ENCODE assay signal across 12 cellular contexts in genomic region chr9:86303316-86303975, GRCh38. TPM values are rescaled to one million over a fixed set of nuclear protein-coding genes. Genes with fewer than 3 reads are reported as not detected.
DNase-seq lines count a peak whose midpoint lies in the region; ATAC-seq, FAIRE-seq and TF ChIP-seq lines count a peak whose summit lies in the region.
"Had no signal": no experiment of that assay in that cellular context is flagged by ENCODE, and none has a peak within 500 bp of the region (broad histone marks: within the 10 kb centered on the region; RNA-seq: fewer than 3 reads in every experiment).

No MANE protein-coding gene starts in this region.

- in situ Hi-C loops in K562 (cut with MboI) = loop anchor here (5.0 kb wide), 1 partner anchor 34 kb away; no protein-coding TSS in a partner anchor

- whole genome bisulfite sequencing in K562 (ENCODE audit: insufficient coverage, low coverage, missing lambda C conversion rate) = 76% methylated on average over 4 of the region's 4 CpGs

- H3K4me3 Mint-ChIP-seq in GM23338 = peak overlapping the region; percentile 10; the same call in 1 of the 3 replicates
- no peak overlapping the region for H3K4me3 Mint-ChIP-seq in natural killer cell treated with Interleukin-12 subunit alpha and Interleukin-12 subunit beta and Interleukin-15 and Interleukin-18, amount 100 ng/mL, for 72 hours

- peaks cover 20% of the 10 kb centered on the region for H3K4me1 Mint-ChIP-seq in GM23338
- H3K4me1 Mint-ChIP-seq in natural killer cell treated with Interleukin-12 subunit alpha and Interleukin-12 subunit beta and Interleukin-15 and Interleukin-18, amount 100 ng/mL, for 72 hours (ENCODE audit: low read depth in 2 of 2) = peaks cover 11 to 16% of the 10 kb centered on the region in 2 donors

- no peaks in the 10 kb centered on the region for H3K9me3 ChIP-seq in K562 (replicated peaks; ENCODE audit: control insufficient read depth, insufficient read depth, low read depth, low read length)
- no peaks in the 10 kb centered on the region for H3K9me3 ChIP-seq in vagina
- H3K9me3 ChIP-seq: gastrocnemius medialis, ovary had no signal

- ATAC-seq in GM23338 = peak; percentile 93
- ATAC-seq in K562 = no peak
- ATAC-seq in natural killer cell treated with Interleukin-12 subunit alpha and Interleukin-12 subunit beta and Interleukin-15 and Interleukin-18, amount 100 ng/mL, for 72 hours = peak in 1 of 2 donors; percentile 68
- ATAC-seq in HG03460 (IDR thresholded peaks at IDR 0.05; ENCODE audit: unreplicated experiment) = no peak
- ATAC-seq: gastrocnemius medialis had no signal

- no peaks in the 10 kb centered on the region for H3K27me3 Mint-ChIP-seq in GM23338 (ENCODE audit: insufficient read depth, low read depth, poor library complexity)
- no peaks in the 10 kb centered on the region for H3K27me3 Mint-ChIP-seq in natural killer cell treated with Interleukin-12 subunit alpha and Interleukin-12 subunit beta and Interleukin-15 and Interleukin-18, amount 100 ng/mL, for 72 hours

- no peak overlapping the region for H3K9ac ChIP-seq in K562 (ENCODE audit: insufficient read depth in 1 of 2, low read depth in 2 of 2, low read length in 2 of 2)

- no peaks in the 10 kb centered on the region for H3K9me1 ChIP-seq in K562 (ENCODE audit: control insufficient read depth, insufficient read depth, low read length)

- no peaks in the 10 kb centered on the region for H3K9me3 Mint-ChIP-seq in GM23338
- no peaks in the 10 kb centered on the region for H3K9me3 Mint-ChIP-seq in natural killer cell treated with Interleukin-12 subunit alpha and Interleukin-12 subunit beta and Interleukin-15 and Interleukin-18, amount 100 ng/mL, for 72 hours

- H3K27me3 ChIP-seq in GM23338 (ENCODE audit: insufficient read depth) (no peaks in the 10 kb centered on the region), K562 (ENCODE audit: control insufficient read depth in 2 of 2, insufficient read depth in 2 of 2, low read length in 2 of 2) (no peaks in the 10 kb centered on the region), vagina (no peaks in the 10 kb centered on the region)
- H3K27me3 ChIP-seq: gastrocnemius medialis, ovary had no signal

- H4K20me1 ChIP-seq in GM23338 (replicated peaks; ENCODE audit: insufficient read depth) (no peaks in the 10 kb centered on the region), K562 (replicated peaks; ENCODE audit: control insufficient read depth, insufficient read depth, low read length) (no peaks in the 10 kb centered on the region)

- peaks cover 44% of the 10 kb centered on the region for H3K36me3 Mint-ChIP-seq in GM23338 (ENCODE audit: low read depth)
- peaks cover 41% of the 10 kb centered on the region for H3K36me3 Mint-ChIP-seq in natural killer cell treated with Interleukin-12 subunit alpha and Interleukin-12 subunit beta and Interleukin-15 and Interleukin-18, amount 100 ng/mL, for 72 hours

- DNase-seq in GM23338 (ENCODE audit: low spot score) = peak; percentile 74
- DNase-seq in T follicular helper cell (ENCODE audit: low read depth) = peak; percentile 21
- DNase-seq in K562 (ENCODE audit: extremely low read depth in 1 of 4, low spot score in 3 of 4) = peak; percentile 7 to 12 (median 10)
- DNase-seq in natural killer cell treated with Interleukin-12 subunit alpha and Interleukin-12 subunit beta and Interleukin-15 and Interleukin-18, amount 100 ng/mL, for 72 hours (ENCODE audit: low spot score) = no peak
- no peak for DNase-seq in NCI-H748 (lab: John Stamatoyannopoulos, UW; ENCODE audit: unreplicated experiment)
- DNase-seq in NCI-H2196 treated with DMSO at 0.1 percent for 48 hours (lab: John Stamatoyannopoulos, UW; ENCODE audit: unreplicated experiment) = no peak
- no peak for DNase-seq in vagina (ENCODE audit: extremely low spot score in 2 of 2)
- DNase-seq: DMS 273 treated with DMSO at 0.1 percent for 48 hours, gastrocnemius medialis, ovary, substantia nigra had no signal

- TF ChIP-seq EP300 in K562 (IDR thresholded peaks at IDR 0.05; ENCODE audit: low read length) = no peak

- CTCF ChIA-PET in K562 (lab: Yijun Ruan, JAX; ENCODE audit: low intra/inter-chr PET ratio) = no interaction called here

- H3K79me2 ChIP-seq in GM23338 (replicated peaks; ENCODE audit: insufficient read depth) (no peaks in the 10 kb centered on the region), K562 (ENCODE audit: control insufficient read depth, insufficient read depth, low read length) (no peaks in the 10 kb centered on the region)

- H3K4me3 ChIP-seq in GM23338 = no peak overlapping the region
- no peak overlapping the region for H3K4me3 ChIP-seq in K562
- H3K4me3 ChIP-seq in vagina = no peak overlapping the region
- H3K4me3 ChIP-seq: gastrocnemius medialis, ovary had no signal

- TF ChIP-seq CTCF in GM23338 (conservative IDR thresholded peaks at IDR 0.05; ENCODE audit: low read depth in 2 of 2) (no peak), K562 (IDR thresholded peaks at IDR 0.05 in 2 of 3, conservative IDR thresholded peaks at IDR 0.05 in 1 of 3; ENCODE audit: insufficient read depth in 2 of 3, low read depth in 1 of 3, low read length in 3 of 3) (no peak), vagina (IDR thresholded peaks at IDR 0.05) (no peak)

- intact Hi-C loops in K562 (cut with micrococcal nuclease) (no loop called here), vagina (cut with DNase I) (no loop called here)

- peak overlapping the region; percentile 39 for H3K4me2 ChIP-seq in GM23338
- H3K4me2 ChIP-seq in K562 (ENCODE audit: insufficient read depth, low read length) = no peak overlapping the region

- POLR2A ChIA-PET in K562 (lab: Yijun Ruan, JAX) = no interaction called here

- no peaks in the 10 kb centered on the region for H3K9me2 ChIP-seq in GM23338 (ENCODE audit: insufficient read depth)

- no peak for FAIRE-seq in K562 (lab: Jason Lieb, UNC)

- H3K27ac ChIP-seq in GM23338 (ENCODE audit: low read depth) (peak overlapping the region; percentile 53; the same call in 1 of the 2 replicates), K562 (ENCODE audit: extremely low read depth, low read depth, low read length) (no peak overlapping the region), vagina (no peak overlapping the region)

- H3K4me1 ChIP-seq in GM23338 (ENCODE audit: insufficient read depth) (peaks cover 22% of the 10 kb centered on the region), K562 (replicated peaks in 1 of 2; ENCODE audit: control insufficient read depth in 2 of 2, insufficient read depth in 2 of 2, low read length in 2 of 2) (no peaks in the 10 kb centered on the region), vagina (no peaks in the 10 kb centered on the region)

- TF ChIP-seq POLR2A in K562 (conservative IDR thresholded peaks at IDR 0.05) = no peak
- no peak for TF ChIP-seq POLR2A in vagina (IDR thresholded peaks at IDR 0.05)

- H3K27ac Mint-ChIP-seq in GM23338 = peak overlapping the region; percentile 94
- H3K27ac Mint-ChIP-seq in natural killer cell treated with Interleukin-12 subunit alpha and Interleukin-12 subunit beta and Interleukin-15 and Interleukin-18, amount 100 ng/mL, for 72 hours = peak overlapping the region; percentile 53 to 75

- no peaks in the 10 kb centered on the region for H3F3A ChIP-seq in GM23338 (replicated peaks; ENCODE audit: low read depth)

- H2AFZ ChIP-seq in GM23338 (no peak overlapping the region), K562 (ENCODE audit: low read depth, low read length) (no peak overlapping the region)

- no peak for TF ChIP-seq RAD21 in K562 (CRISPR knock-in tag; conservative IDR thresholded peaks at IDR 0.05 in 1 of 2, IDR thresholded peaks at IDR 0.05 in 1 of 2)

- H3K36me3 ChIP-seq in GM23338 (ENCODE audit: insufficient read depth) (peaks cover 3% of the 10 kb centered on the region; the same call in 1 of the 2 replicates), K562 (ENCODE audit: control insufficient read depth, insufficient read depth, low read length) (peaks cover 80% of the 10 kb centered on the region), vagina (peaks cover 0 to 96% of the 10 kb centered on the region in 2 donors)
- H3K36me3 ChIP-seq: ovary had no signal

- no TSS peak for BruUV-seq in K562 (replicated peaks; lab: Mats Ljungman, UMichigan)

RNA-seq across cellular contexts. Expression of gene ISCA1, which starts 21.1 kb away (rescaled TPM):
- total RNA-seq in GM23338 (2014; rRNA removed; shearing (Covaris generic)) = 61.0 and 65.4 TPM in 2 replicates
- polyA plus RNA-seq in GM23338 (2016; fragmentation: Nextera tagmentation; extraction: Ambion mirVana) (43.7 and 54.9 TPM in 2 replicates), K562 (2011; rRNA removed) (18.2 and 26.4 TPM in 2 replicates), K562 (2014; fragmentation: Illumina TruSeq; extraction: Trizol) (22.2 and 26.3 TPM in 2 replicates), K562 (2014; fragmentation: Nextera tagmentation; extraction: Ambion mirVana) (10 to 100 TPM in 1 of 2 experiments, 1 to 10 TPM in 1; 6.5 to 11.1 TPM), K562 (2014; rRNA removed) (20.0 and 24.8 TPM in 2 replicates)
- 14.3 and 25.2 TPM in 2 replicates for total RNA-seq in K562 (2011; cell fraction: chromatin; rRNA removed; ENCODE audit: low replicate concordance)
- 11.4 and 11.5 TPM in 2 replicates for total RNA-seq in K562 (2011; cell fraction: nucleolus; rRNA removed)
- total RNA-seq in K562 (2011; cell fraction: nucleoplasm; rRNA removed) = 22.1 and 39.8 TPM in 2 replicates
- total RNA-seq in K562 (2014; rRNA removed) (15.7 and 20.8 TPM in 2 replicates), K562 (2014; rRNA removed; fragmentation: Illumina TruSeq; extraction: Trizol) (27.1 and 29.6 TPM in 2 replicates), K562 (2015; rRNA removed; fragmentation: Illumina TruSeq; extraction: Trizol) (21.8 and 24.0 TPM in 2 replicates), K562 (2021) (19.1 and 19.3 TPM in 2 replicates), vagina (20.4 TPM)
- 6.0 and 11.3 TPM in 2 replicates for polyA plus RNA-seq in K562 (2011; cell fraction: cytosol; rRNA removed)
- polyA plus RNA-seq in K562 (2011; cell fraction: nucleus; rRNA removed) = 8.1 and 9.6 TPM in 2 replicates
- polyA plus RNA-seq in K562 (2012) = 11.3 and 16.1 TPM in 2 replicates
- polyA minus RNA-seq in K562 (2011; rRNA and poly(A)+ RNA removed) = 12.7 and 15.2 TPM in 2 replicates
- polyA minus RNA-seq in K562 (2011; cell fraction: cytosol; rRNA and poly(A)+ RNA removed) = 5.5 and 6.0 TPM in 2 replicates
- 7.3 and 8.0 TPM in 2 replicates for polyA minus RNA-seq in K562 (2011; cell fraction: nucleus; rRNA and poly(A)+ RNA removed)
- 10 to 100 TPM; 18.9 to 20.9 TPM for total RNA-seq in natural killer cell treated with Interleukin-12 subunit alpha and Interleukin-12 subunit beta and Interleukin-15 and Interleukin-18, amount 100 ng/mL, for 72 hours

RNA-seq across cellular contexts. Expression of gene C9orf153, which starts 44.0 kb away (rescaled TPM):
- total RNA-seq in GM23338 (2014; rRNA removed; shearing (Covaris generic)) = 0.12 TPM in 1 of 2 replicates, not detected in the other
- 0.24 and 0.29 TPM in 2 replicates for polyA plus RNA-seq in GM23338 (2016; fragmentation: Nextera tagmentation; extraction: Ambion mirVana)
- 1.2 and 2.1 TPM in 2 replicates for total RNA-seq in K562 (2011; cell fraction: chromatin; rRNA removed; ENCODE audit: low replicate concordance)
- total RNA-seq in K562 (2011; cell fraction: nucleolus; rRNA removed) = 1.1 TPM in 1 of 2 replicates, not detected in the other
- total RNA-seq in K562 (2011; cell fraction: nucleoplasm; rRNA removed) = 1.3 and 3.9 TPM in 2 replicates
- total RNA-seq in K562 (2014; rRNA removed) = not detected in 2 replicates
- total RNA-seq in K562 (2014; rRNA removed; fragmentation: Illumina TruSeq; extraction: Trizol) = 0.15 TPM in 1 of 2 replicates, not detected in the other
- total RNA-seq in K562 (2015; rRNA removed; fragmentation: Illumina TruSeq; extraction: Trizol) = 0.07 and 0.11 TPM in 2 replicates
- not detected in 2 replicates for total RNA-seq in K562 (2021)
- polyA plus RNA-seq in K562 (2011; rRNA removed) = 0.08 and 0.12 TPM in 2 replicates
- 0.04 and 0.13 TPM in 2 replicates for polyA plus RNA-seq in K562 (2011; cell fraction: cytosol; rRNA removed)
- 0.07 and 0.30 TPM in 2 replicates for polyA plus RNA-seq in K562 (2011; cell fraction: nucleus; rRNA removed)
- polyA plus RNA-seq in K562 (2012) = 0.04 TPM in 1 of 2 replicates, not detected in the other
- not detected in 2 replicates for polyA plus RNA-seq in K562 (2014; fragmentation: Illumina TruSeq; extraction: Trizol)
- not detected for polyA plus RNA-seq in K562 (2014; fragmentation: Nextera tagmentation; extraction: Ambion mirVana)
- 1.2 TPM in 1 of 2 replicates, not detected in the other for polyA plus RNA-seq in K562 (2014; rRNA removed)
- 0.42 and 1.4 TPM in 2 replicates for polyA minus RNA-seq in K562 (2011; rRNA and poly(A)+ RNA removed)
- not detected in 2 replicates for polyA minus RNA-seq in K562 (2011; cell fraction: cytosol; rRNA and poly(A)+ RNA removed)
- 0.40 and 1.00 TPM in 2 replicates for polyA minus RNA-seq in K562 (2011; cell fraction: nucleus; rRNA and poly(A)+ RNA removed)
- under 1 TPM in 1 of 2 donors, not detected in 1; 0.43 TPM for total RNA-seq in natural killer cell treated with Interleukin-12 subunit alpha and Interleukin-12 subunit beta and Interleukin-15 and Interleukin-18, amount 100 ng/mL, for 72 hours
- not detected for total RNA-seq in vagina

RNA-seq across cellular contexts. Expression of gene TUT7, which starts 50.8 kb away (rescaled TPM):
- total RNA-seq in GM23338 (2014; rRNA removed; shearing (Covaris generic)) = 23.8 and 28.4 TPM in 2 replicates
- polyA plus RNA-seq in GM23338 (2016; fragmentation: Nextera tagmentation; extraction: Ambion mirVana) (15.0 and 21.4 TPM in 2 replicates), K562 (2011; rRNA removed) (20.0 TPM in 2 replicates), K562 (2014; fragmentation: Illumina TruSeq; extraction: Trizol) (18.8 and 23.7 TPM in 2 replicates), K562 (2014; fragmentation: Nextera tagmentation; extraction: Ambion mirVana) (1 to 10 TPM; 5.9 to 9.3 TPM), K562 (2014; rRNA removed) (12.6 and 15.2 TPM in 2 replicates)
- total RNA-seq in K562 (2011; cell fraction: chromatin; rRNA removed; ENCODE audit: low replicate concordance) = 41.3 and 144 TPM in 2 replicates
- total RNA-seq in K562 (2011; cell fraction: nucleolus; rRNA removed) = 20.3 and 27.2 TPM in 2 replicates
- 50.5 and 62.4 TPM in 2 replicates for total RNA-seq in K562 (2011; cell fraction: nucleoplasm; rRNA removed)
- total RNA-seq in K562 (2014; rRNA removed) (14.2 and 15.3 TPM in 2 replicates), K562 (2014; rRNA removed; fragmentation: Illumina TruSeq; extraction: Trizol) (22.2 and 26.9 TPM in 2 replicates), K562 (2015; rRNA removed; fragmentation: Illumina TruSeq; extraction: Trizol) (24.2 and 26.2 TPM in 2 replicates), K562 (2021) (13.8 and 15.0 TPM in 2 replicates), vagina (72.4 TPM)
- polyA plus RNA-seq in K562 (2011; cell fraction: cytosol; rRNA removed) = 2.2 and 8.3 TPM in 2 replicates
- 17.2 and 29.0 TPM in 2 replicates for polyA plus RNA-seq in K562 (2011; cell fraction: nucleus; rRNA removed)
- polyA plus RNA-seq in K562 (2012) = 10.7 and 12.9 TPM in 2 replicates
- polyA minus RNA-seq in K562 (2011; rRNA and poly(A)+ RNA removed) = 81.7 and 94.8 TPM in 2 replicates
- polyA minus RNA-seq in K562 (2011; cell fraction: cytosol; rRNA and poly(A)+ RNA removed) = 18.1 and 22.7 TPM in 2 replicates
- polyA minus RNA-seq in K562 (2011; cell fraction: nucleus; rRNA and poly(A)+ RNA removed) = 37.7 and 74.2 TPM in 2 replicates
- total RNA-seq in natural killer cell treated with Interleukin-12 subunit alpha and Interleukin-12 subunit beta and Interleukin-15 and Interleukin-18, amount 100 ng/mL, for 72 hours = 10 to 100 TPM; 51.0 to 58.9 TPM

Comparison
In these comparisons a context has a peak if more than half of its experiments do, and no peak if none do; other contexts are left out.
1. DNase-seq: peak in GM23338 (single experiment), T follicular helper cell (single experiment) and K562 (4 of 4); none in natural killer cell treated with Interleukin-12 subunit alpha and Interleukin-12 subunit beta and Interleukin-15 and Interleukin-18, amount 100 ng/mL, for 72 hours (single experiment), NCI-H748 (single experiment), NCI-H2196 treated with DMSO at 0.1 percent for 48 hours (single experiment) and vagina (0 of 2).